In the genomic region with DNA sequence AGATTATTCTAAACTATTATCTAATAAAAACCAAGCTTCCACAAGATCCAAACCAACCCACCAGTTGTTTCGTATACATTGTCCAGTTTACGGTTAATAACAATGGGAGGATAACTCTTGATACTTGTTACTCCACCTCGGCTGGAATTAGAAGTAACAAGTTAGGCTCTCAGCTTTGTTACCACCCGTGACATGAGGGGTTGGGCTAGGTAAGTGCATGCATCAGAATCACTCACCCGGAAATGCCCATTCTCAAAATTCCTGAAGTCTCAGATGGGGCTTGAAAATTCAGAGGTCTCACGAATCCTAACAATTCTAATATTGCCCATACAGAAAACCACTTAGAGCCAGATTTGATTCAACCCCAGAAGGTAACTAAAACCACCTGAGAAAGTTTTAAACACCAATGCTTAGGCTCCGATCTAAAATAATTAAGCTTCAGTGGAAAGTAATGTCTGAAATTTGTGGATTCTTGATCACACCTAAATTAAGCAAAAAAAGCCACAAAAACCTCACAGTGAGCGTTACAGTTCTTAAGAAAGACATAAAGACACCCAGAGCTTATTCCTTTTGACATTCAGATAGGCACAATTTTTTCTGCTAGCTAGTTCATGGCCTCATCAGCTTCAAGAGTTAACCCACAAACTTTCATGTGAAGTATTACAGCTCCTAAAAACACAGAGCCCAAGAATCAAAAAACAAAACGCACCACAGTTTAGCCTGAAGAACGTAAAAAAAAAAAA, we compare ENCODE assay signal across 1 cellular context.
TF ChIP-seq lines count a peak whose summit lies in the region.

No MANE protein-coding gene starts in this region.

TF ChIP-seq in GM12878, 131 proteins besides CTCF, POLR2A, EP300 and RAD21:
- TF ChIP-seq YBX1 (IDR thresholded peaks at IDR 0.05) (no peak), BMI1 (IDR thresholded peaks at IDR 0.05; ENCODE audit: borderline replicate concordance) (no peak), SMAD5 (IDR thresholded peaks at IDR 0.05; ENCODE audit: low read depth) (no peak), MYB (IDR thresholded peaks at IDR 0.05; ENCODE audit: borderline replicate concordance, low read depth, low read length) (no peak), SIX5 (IDR thresholded peaks at IDR 0.05; ENCODE audit: low read depth, low read length, severe bottlenecking) (no peak), ZZZ3 (IDR thresholded peaks at IDR 0.05; ENCODE audit: control insufficient read depth, insufficient read length, low read depth) (no peak), SMARCA5 (IDR thresholded peaks at IDR 0.05) (no peak), ZNF384 (IDR thresholded peaks at IDR 0.05; ENCODE audit: borderline replicate concordance, low read depth, low read length) (no peak), SRF (IDR thresholded peaks at IDR 0.05; ENCODE audit: low read depth in 2 of 2, low read length in 2 of 2) (no peak)
- TF ChIP-seq, protein P1, sequence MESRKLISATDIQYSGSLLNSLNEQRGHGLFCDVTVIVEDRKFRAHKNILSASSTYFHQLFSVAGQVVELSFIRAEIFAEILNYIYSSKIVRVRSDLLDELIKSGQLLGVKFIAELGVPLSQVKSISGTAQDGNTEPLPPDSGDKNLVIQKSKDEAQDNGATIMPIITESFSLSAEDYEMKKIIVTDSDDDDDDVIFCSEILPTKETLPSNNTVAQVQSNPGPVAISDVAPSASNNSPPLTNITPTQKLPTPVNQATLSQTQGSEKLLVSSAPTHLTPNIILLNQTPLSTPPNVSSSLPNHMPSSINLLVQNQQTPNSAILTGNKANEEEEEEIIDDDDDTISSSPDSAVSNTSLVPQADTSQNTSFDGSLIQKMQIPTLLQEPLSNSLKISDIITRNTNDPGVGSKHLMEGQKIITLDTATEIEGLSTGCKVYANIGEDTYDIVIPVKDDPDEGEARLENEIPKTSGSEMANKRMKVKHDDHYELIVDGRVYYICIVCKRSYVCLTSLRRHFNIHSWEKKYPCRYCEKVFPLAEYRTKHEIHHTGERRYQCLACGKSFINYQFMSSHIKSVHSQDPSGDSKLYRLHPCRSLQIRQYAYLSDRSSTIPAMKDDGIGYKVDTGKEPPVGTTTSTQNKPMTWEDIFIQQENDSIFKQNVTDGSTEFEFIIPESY (IDR thresholded peaks at IDR 0.05) = no peak
